Comparison of ENCODE assay signal across 14 cellular contexts in the genomic region with DNA sequence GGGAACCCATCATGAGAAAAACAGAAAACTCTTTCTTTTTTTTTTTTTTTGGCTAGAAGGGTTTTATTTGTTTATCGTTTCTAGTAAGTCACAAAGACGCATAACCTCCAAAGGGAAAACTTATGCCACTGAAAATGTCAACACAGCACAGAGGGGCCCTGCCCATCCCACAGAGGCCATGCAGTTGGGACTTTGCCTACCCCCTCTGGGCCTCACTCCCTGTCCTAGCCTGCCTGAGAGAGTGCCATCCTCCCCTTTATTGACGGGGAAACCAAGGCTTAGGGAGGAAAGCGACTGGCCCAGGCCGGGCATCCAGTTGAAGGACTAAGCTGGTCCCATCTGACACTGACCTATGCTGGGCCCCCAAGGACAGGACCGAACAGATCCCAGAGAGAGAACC.
"Had no signal": no experiment of that assay in that cellular context is flagged by ENCODE, and none has a peak within 500 bp of the region (broad histone marks: within the 10 kb centered on the region; RNA-seq: fewer than 3 reads in every experiment).

No MANE protein-coding gene starts in this region.

- H3K4me3 Mint-ChIP-seq: nephron; stimulated activated naive CD8-positive, alpha-beta T cell treated with anti-CD3 and anti-CD28 coated beads, Interleukin-15, amount 100 ng/mL, for 72 hours; T-helper 2 cell treated with Interferon-gamma antibody and Interleukin-4, amounts not matched to agents 5 μg/mL and 100 μg/mL, for 36 hours had no signal

- FAIRE-seq: keratinocyte had no signal

- DNase-seq: activated naive CD4-positive, alpha-beta T cell treated with anti-CD3 and anti-CD28 coated beads, Interleukin-2, amount 50 U/mL, for 16 hours; amniotic stem cell; esophagus squamous epithelium; foreskin keratinocyte; psoas muscle; stimulated activated CD4-positive, alpha-beta T cell treated with anti-CD3 and anti-CD28 coated beads, Interleukin-4, amount 100 ng/mL, for 1 hour; stimulated activated naive CD8-positive, alpha-beta T cell treated with anti-CD3 and anti-CD28 coated beads, Interleukin-15, amount 100 ng/mL, for 72 hours; SW 1271 had no signal

- H3K4me1 ChIP-seq: breast epithelium, foreskin keratinocyte, psoas muscle had no signal

- ATAC-seq: activated CD4-positive, CD25-positive, alpha-beta regulatory T cell treated with anti-CD3 and anti-CD28 coated beads, Interleukin-2, amount 50 U/mL, for 24 hours; foreskin keratinocyte; psoas muscle; stimulated activated naive CD8-positive, alpha-beta T cell treated with anti-CD3 and anti-CD28 coated beads, Interleukin-15, amount 100 ng/mL, for 72 hours had no signal

- H3K27ac Mint-ChIP-seq: stimulated activated naive CD8-positive, alpha-beta T cell treated with anti-CD3 and anti-CD28 coated beads, Interleukin-15, amount 100 ng/mL, for 72 hours; T-helper 2 cell treated with Interferon-gamma antibody and Interleukin-4, amounts not matched to agents 5 μg/mL and 100 μg/mL, for 36 hours had no signal

- H3K27me3 ChIP-seq: breast epithelium, esophagus squamous epithelium, foreskin keratinocyte, SJSA1 had no signal

- H3K4me3 ChIP-seq: breast epithelium, esophagus squamous epithelium, psoas muscle, SJSA1 had no signal

- H3K36me3 ChIP-seq: breast epithelium, esophagus squamous epithelium had no signal

- H3K9me3 ChIP-seq: breast epithelium, esophagus squamous epithelium, psoas muscle, SJSA1 had no signal

- H3K27ac ChIP-seq: foreskin keratinocyte, psoas muscle, SJSA1 had no signal

- H3K9me3 Mint-ChIP-seq: nephron; stimulated activated naive CD8-positive, alpha-beta T cell treated with anti-CD3 and anti-CD28 coated beads, Interleukin-15, amount 100 ng/mL, for 72 hours; T-helper 2 cell treated with Interferon-gamma antibody and Interleukin-4, amounts not matched to agents 5 μg/mL and 100 μg/mL, for 36 hours had no signal
